In the genomic region with DNA sequence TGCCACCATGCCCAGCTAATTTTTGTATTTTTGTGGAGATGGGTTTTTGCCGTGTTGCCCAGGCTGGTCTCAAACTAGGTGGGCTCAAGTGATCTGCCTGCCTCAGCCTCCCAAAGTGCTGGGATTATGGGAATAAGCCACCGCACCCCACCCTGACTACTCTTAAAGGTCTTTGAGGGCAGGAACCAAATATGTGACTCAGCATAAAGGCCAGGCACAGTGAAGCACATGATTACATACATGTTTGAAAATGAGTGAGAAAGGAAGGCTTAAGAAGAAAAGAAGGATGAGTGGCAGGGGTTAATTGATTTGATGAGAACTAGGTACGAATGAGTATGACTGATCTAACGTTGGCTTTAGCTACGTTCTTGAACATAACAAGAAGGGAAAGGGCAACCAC, we compare ENCODE assay signal across 11 cellular contexts. TPM values are rescaled to one million over a fixed set of nuclear protein-coding genes. Genes with fewer than 3 reads are reported as not detected.
"Had no signal": no experiment of that assay in that cellular context is flagged by ENCODE, and none has a peak within 500 bp of the region (broad histone marks: within the 10 kb centered on the region; RNA-seq: fewer than 3 reads in every experiment).

No MANE protein-coding gene starts in this region.

- H3K4me3 Mint-ChIP-seq: HFFc6, IgD-negative memory B cell had no signal

- ATAC-seq: HCT116 had no signal

- H3K36me3 Mint-ChIP-seq: IgD-negative memory B cell had no signal

- H3K4me3 ChIP-seq: GM23248, HAP-1 had no signal

- H3K27ac Mint-ChIP-seq: HFFc6, IgD-negative memory B cell had no signal

- H3K9ac ChIP-seq: GM23248 had no signal

- H3K27ac ChIP-seq: GM23248, HL-60 had no signal

- H3K36me3 ChIP-seq: HAP-1 had no signal

- H2AFZ ChIP-seq: GM23248 had no signal

- H3K9me3 Mint-ChIP-seq: HFFc6, IgD-negative memory B cell had no signal

- H3K4me1 ChIP-seq: HAP-1 had no signal

- H3K9me3 ChIP-seq: HAP-1 had no signal

- DNase-seq: GM23248, GOT3, H7, HFFc6, KG1 had no signal

RNA-seq across cellular contexts. Expression of gene RESP18, which starts 6.9 kb away (rescaled TPM):
- total RNA-seq: GM23248, H4, H7, HFFc6, HT1080 had no signal
- polyA plus RNA-seq: GM23248, IgD-negative memory B cell had no signal

RNA-seq across cellular contexts. Expression of gene PTPRN, which starts 16.5 kb away (rescaled TPM):
- polyA plus RNA-seq: IgD-negative memory B cell had no signal
